14 cellular contexts compared by ENCODE assay signal in the genomic region with DNA sequence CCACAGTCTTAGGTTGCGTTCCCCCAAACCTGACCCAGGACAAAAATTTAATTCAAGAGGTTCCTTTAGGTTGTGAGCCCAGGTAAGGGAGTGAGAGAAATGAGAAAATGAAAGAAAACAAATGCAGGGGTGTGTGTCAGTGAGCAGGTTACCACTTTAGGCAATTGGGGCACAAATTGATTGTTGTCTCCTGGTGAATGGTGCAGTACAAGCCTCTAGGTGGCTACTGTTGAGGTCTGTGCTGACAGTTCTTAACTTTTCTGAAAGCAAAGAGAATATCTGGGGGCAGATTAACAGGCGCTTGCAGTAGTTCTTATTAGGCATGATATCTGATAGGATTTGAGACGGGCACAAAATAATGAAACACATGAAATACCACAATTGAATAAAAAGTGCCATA.
"Had no signal": no experiment of that assay in that cellular context is flagged by ENCODE, and none has a peak within 500 bp of the region (broad histone marks: within the 10 kb centered on the region; RNA-seq: fewer than 3 reads in every experiment).

No MANE protein-coding gene starts in this region.

- H3K27me3 Mint-ChIP-seq: naive thymus-derived CD4-positive, alpha-beta T cell; type B pancreatic cell had no signal

- H3K4me3 Mint-ChIP-seq: naive thymus-derived CD4-positive, alpha-beta T cell; nephron progenitor cell; type B pancreatic cell had no signal

- DNase-seq: effector memory CD4-positive, alpha-beta T cell; esophagus squamous epithelium; foreskin fibroblast; glutamatergic neuron; mesendoderm; naive thymus-derived CD4-positive, alpha-beta T cell; nephron progenitor cell; small intestine; stimulated activated CD4-positive, alpha-beta T cell treated with anti-CD3 and anti-CD28 coated beads, Interleukin-12 subunit alpha, Interleukin-12 subunit beta, amount 100 ng/mL, for 4 hours; stimulated activated naive CD4-positive, alpha-beta T cell treated with Interleukin-2 at 50 U/mL for 16 hours had no signal

- H3K27ac ChIP-seq: esophagus squamous epithelium, gastroesophageal sphincter, neutrophil, right atrium auricular region had no signal

- H3K4me1 Mint-ChIP-seq: nephron progenitor cell had no signal

- H3K4me1 ChIP-seq: esophagus squamous epithelium, gastroesophageal sphincter, right atrium auricular region had no signal

- H3K36me3 Mint-ChIP-seq: type B pancreatic cell had no signal

- H3K9me3 Mint-ChIP-seq: nephron progenitor cell, type B pancreatic cell had no signal

- H3K27me3 ChIP-seq: esophagus squamous epithelium, gastroesophageal sphincter, neutrophil, right atrium auricular region had no signal

- H3K4me3 ChIP-seq: esophagus squamous epithelium, gastroesophageal sphincter, right atrium auricular region had no signal

- H3K9me3 ChIP-seq: esophagus squamous epithelium, gastroesophageal sphincter, neutrophil, right atrium auricular region had no signal

- H3K36me3 ChIP-seq: esophagus squamous epithelium, gastroesophageal sphincter, neutrophil, right atrium auricular region had no signal

- H3K27ac Mint-ChIP-seq: nephron progenitor cell, type B pancreatic cell had no signal
